ENCODE assay signal across 11 cellular contexts in genomic region chr3:47890832-47891620, GRCh38.
A peak's percentile ranks its signal among the peaks of the same experiment; 100 is the strongest.
DNase-seq lines count a peak whose midpoint lies in the region; ATAC-seq and TF ChIP-seq lines count a peak whose summit lies in the region.
"Had no signal": no experiment of that assay in that cellular context is flagged by ENCODE, and none has a peak within 500 bp of the region (broad histone marks: within the 10 kb centered on the region; RNA-seq: fewer than 3 reads in every experiment).

No MANE protein-coding gene starts in this region.

- H3K4me3 ChIP-seq in HUES48 (ENCODE audit: low read depth, low read length) (0 out of 2 replicates have a peak overlapping the region, but pooled peaks have one; percentile 38), endodermal cell (ENCODE audit: low read length) (peak overlapping the region; percentile 3), lung (no peak overlapping the region), sigmoid colon (no peak overlapping the region)
- H3K4me3 ChIP-seq: spleen had no signal

- DNase-seq in endodermal cell (no peak), lung (ENCODE audit: low spot score) (no peak), sigmoid colon (peak; percentile 92), NCI-H1930 (lab: John Stamatoyannopoulos, UW) (no peak)
- no peak for DNase-seq in activated naive CD4-positive, alpha-beta T cell treated with Interleukin-2 at 50 U/mL for 16 hours
- DNase-seq: NCI-H146, spleen had no signal

- H3K27ac Mint-ChIP-seq in endodermal cell = peak overlapping the region; percentile 67

- WGBS in endodermal cell (ENCODE audit: insufficient coverage in 1 of 2, insufficient read length in 1 of 2), 2 experiments = 64 to 71% methylated on average over 8 to 10 of the region's 10 CpGs
- WGBS in lung, 2 donors = 70% methylated on average over 10 of the region's 10 CpGs
- WGBS in sigmoid colon, 2 donors = 76 to 91% methylated on average over 10 of the region's 10 CpGs

- TF ChIP-seq CTCF in endodermal cell (conservative IDR thresholded peaks at IDR 0.05) (no peak), lung (IDR thresholded peaks at IDR 0.05; ENCODE audit: control extremely low read depth, extremely low read depth) (no peak), sigmoid colon (IDR thresholded peaks at IDR 0.05) (no peak)

- peak in 1 of 4 donors; percentile 25 for TF ChIP-seq EP300 in sigmoid colon (IDR thresholded peaks at IDR 0.05)

- no peaks in the 10 kb centered on the region for H3K27me3 Mint-ChIP-seq in endodermal cell (ENCODE audit: insufficient read depth)

- intact Hi-C loops in sigmoid colon (cut with DNase I) = loop anchor here (5.0 kb wide), 1 partner anchor 101 kb away; no protein-coding TSS in a partner anchor

- H3K9me3 Mint-ChIP-seq in endodermal cell = peaks cover 2% of the 10 kb centered on the region

- peaks cover 18% of the 10 kb centered on the region for H3K36me3 ChIP-seq in HUES48 (ENCODE audit: control insufficient read depth, insufficient read depth, low read length)
- peaks cover 71% of the 10 kb centered on the region for H3K36me3 ChIP-seq in endodermal cell (ENCODE audit: control insufficient read depth, insufficient read depth, low read length)
- H3K36me3 ChIP-seq in lung (ENCODE audit: control insufficient read depth in 2 of 2, insufficient read depth in 2 of 2, low read length in 2 of 2) = peaks cover 6 to 19% of the 10 kb centered on the region in 2 donors
- peaks cover 0 to 28% (median 3%) of the 10 kb centered on the region in 4 donors for H3K36me3 ChIP-seq in sigmoid colon

- H3K9me3 ChIP-seq in HUES48 (ENCODE audit: control insufficient read depth, insufficient read depth, low read length) = no peaks in the 10 kb centered on the region
- H3K9me3 ChIP-seq in endodermal cell (ENCODE audit: control insufficient read depth, low read length) = peaks cover 12% of the 10 kb centered on the region
- no peaks in the 10 kb centered on the region for H3K9me3 ChIP-seq in lung (ENCODE audit: control insufficient read depth in 2 of 2, insufficient read depth in 1 of 2, low read length in 1 of 2)
- no peaks in the 10 kb centered on the region for H3K9me3 ChIP-seq in sigmoid colon
- H3K9me3 ChIP-seq: spleen had no signal

- H3K4me3 Mint-ChIP-seq in endodermal cell = no peak overlapping the region

- no peak for TF ChIP-seq POLR2A in sigmoid colon (IDR thresholded peaks at IDR 0.05)

- 0 out of 2 replicates have a peak overlapping the region, but pooled peaks have one; percentile 5 for H3K9ac ChIP-seq in HUES48 (ENCODE audit: low read depth, low read length)
- H3K9ac ChIP-seq in endodermal cell (ENCODE audit: extremely low read depth, low read length, poor library complexity, severe bottlenecking) = no peak overlapping the region

- no peak for ATAC-seq in lung (ENCODE audit: insufficient read depth, low FRiP score)
- no peak for ATAC-seq in GM19452 (IDR thresholded peaks at IDR 0.05; ENCODE audit: unreplicated experiment)
- ATAC-seq in GM21360 (IDR thresholded peaks at IDR 0.05; ENCODE audit: unreplicated experiment) = no peak

- peaks cover 46% of the 10 kb centered on the region for H3K36me3 Mint-ChIP-seq in endodermal cell (ENCODE audit: low read depth)

- H3K27me3 ChIP-seq in HUES48 (ENCODE audit: control insufficient read depth, insufficient read depth, low read length) (no peaks in the 10 kb centered on the region), endodermal cell (ENCODE audit: control insufficient read depth, insufficient read depth, low read length, poor library complexity, severe bottlenecking) (no peaks in the 10 kb centered on the region), lung (ENCODE audit: control insufficient read depth, insufficient read depth) (no peaks in the 10 kb centered on the region), sigmoid colon (no peaks in the 10 kb centered on the region)
- H3K27me3 ChIP-seq: spleen had no signal

- peaks cover 45% of the 10 kb centered on the region for H3K4me1 ChIP-seq in HUES48 (ENCODE audit: control insufficient read depth, insufficient read depth, low read length)
- H3K4me1 ChIP-seq in endodermal cell (ENCODE audit: control insufficient read depth, insufficient read depth, low read length) = peaks cover 16% of the 10 kb centered on the region
- H3K4me1 ChIP-seq in lung (ENCODE audit: control insufficient read depth in 2 of 2, insufficient read depth in 2 of 2, low read length in 2 of 2) = peaks cover 4 to 24% of the 10 kb centered on the region in 2 donors
- peaks cover 0 to 34% (median 20%) of the 10 kb centered on the region in 4 donors for H3K4me1 ChIP-seq in sigmoid colon

- H3K4me1 Mint-ChIP-seq in endodermal cell = peaks cover 40% of the 10 kb centered on the region

- H3K27ac ChIP-seq in HUES48 (ENCODE audit: low read depth, low read length) (peak overlapping the region; percentile 79), endodermal cell (ENCODE audit: low read depth, low read length) (peak overlapping the region; percentile 99), lung (ENCODE audit: low read depth in 1 of 2, low read length in 1 of 2) (peak overlapping the region; percentile 37 to 42), sigmoid colon (peak overlapping the region; percentile 37 to 75 (median 53))
- H3K27ac ChIP-seq: VCaP had no signal

Comparison
In these comparisons a context has a peak if more than half of its experiments do, and no peak if none do; other contexts are left out.
1. H3K27ac ChIP-seq: peak in every context shown above with its lines; median percentile 99 in endodermal cell; 79 in HUES48; 53 in sigmoid colon; 40 in lung.
2. H3K4me3 ChIP-seq: peak in HUES48 (single experiment) and endodermal cell (single experiment); none in lung (single experiment) and sigmoid colon (0 of 4).